In genomic region chr11:43810929-43811596, GRCh38 we compare ENCODE assay signal across 12 cellular contexts.
DNase-seq lines count a peak whose midpoint lies in the region; ATAC-seq and TF ChIP-seq lines count a peak whose summit lies in the region.
"Had no signal": no experiment of that assay in that cellular context is flagged by ENCODE, and none has a peak within 500 bp of the region (broad histone marks: within the 10 kb centered on the region; RNA-seq: fewer than 3 reads in every experiment).

No MANE protein-coding gene starts in this region.

- H3K4me1 ChIP-seq in GM23338 (ENCODE audit: insufficient read depth) (no peaks in the 10 kb centered on the region), adipocyte (ENCODE audit: control insufficient read depth, insufficient read depth, low read length) (no peaks in the 10 kb centered on the region)

- H3K79me2 ChIP-seq in GM23338 (replicated peaks; ENCODE audit: insufficient read depth): peaks cover 26% of the 10 kb centered on the region

- H3K4me2 ChIP-seq in GM23338: no peak overlapping the region

- H3K4me3 Mint-ChIP-seq in GM23338: no peak overlapping the region
- no peak overlapping the region for H3K4me3 Mint-ChIP-seq in stimulated activated naive B cell treated with anti-CD40 and anti-IgM and Interleukin-4, amounts not matched to agents 10 μg/mL and 1 μg/mL and 100 μg/mL, for 72 hours
- H3K4me3 Mint-ChIP-seq: activated CD4-positive, alpha-beta T cell treated with anti-CD3 and anti-CD28 coated beads, Interleukin-2, amount 10 ng/mL, durations not matched to agents 24 days and 14 days; activated T-helper 17 cell treated with anti-CD3 and anti-CD28 coated beads, Interleukin-2, amount 50 U/mL, for 72 hours had no signal

- H3K4me3 ChIP-seq in GM23338 (no peak overlapping the region), adipocyte (ENCODE audit: low read length) (no peak overlapping the region), fibroblast of the aortic adventitia (ENCODE audit: low read depth, low read length) (no peak overlapping the region)
- H3K4me3 ChIP-seq: GM12878 had no signal

- H3K27me3 Mint-ChIP-seq in GM23338 (ENCODE audit: insufficient read depth, low read depth, poor library complexity): no peaks in the 10 kb centered on the region
- no peaks in the 10 kb centered on the region for H3K27me3 Mint-ChIP-seq in stimulated activated naive B cell treated with anti-CD40 and anti-IgM and Interleukin-4, amounts not matched to agents 10 μg/mL and 1 μg/mL and 100 μg/mL, for 72 hours
- H3K27me3 Mint-ChIP-seq: activated CD4-positive, alpha-beta T cell treated with anti-CD3 and anti-CD28 coated beads, Interleukin-2, amount 10 ng/mL, durations not matched to agents 24 days and 14 days; activated T-helper 17 cell treated with anti-CD3 and anti-CD28 coated beads, Interleukin-2, amount 50 U/mL, for 72 hours had no signal

- peak; percentile 17 for DNase-seq in GM23338 (ENCODE audit: low spot score)
- DNase-seq in adipocyte (ENCODE audit: low read depth): peak; percentile 25
- DNase-seq in fibroblast of the aortic adventitia (ENCODE audit: low read depth): peak; percentile 47
- DNase-seq in putamen (ENCODE audit: low spot score): peak; percentile 55
- DNase-seq in 8988T: no peak
- no peak for DNase-seq in stimulated activated naive B cell treated with anti-CD40 and anti-IgM and Interleukin-4, amounts not matched to agents 10 μg/mL and 1 μg/mL and 100 μg/mL, for 72 hours
- no peak for DNase-seq in NCI-H2107 (lab: John Stamatoyannopoulos, UW)
- DNase-seq: activated CD4-positive, alpha-beta T cell treated with anti-CD3 and anti-CD28 coated beads, Interleukin-2, amount 10 ng/mL, durations not matched to agents 24 days and 14 days; mammary epithelial cell; NCI-H1930 had no signal

- H3K27ac ChIP-seq in GM23338 (ENCODE audit: low read depth): no peak overlapping the region

- no peaks in the 10 kb centered on the region for H3F3A ChIP-seq in GM23338 (replicated peaks; ENCODE audit: low read depth)

- no peak for ATAC-seq in GM23338
- no peak for ATAC-seq in stimulated activated naive B cell treated with anti-CD40 and anti-IgM and Interleukin-4, amounts not matched to agents 10 μg/mL and 1 μg/mL and 100 μg/mL, for 72 hours (replicated peaks)
- ATAC-seq: activated T-helper 17 cell treated with anti-CD3 and anti-CD28 coated beads, Interleukin-2, amount 50 U/mL, for 72 hours; GM12878 had no signal

- no peak overlapping the region for H3K9ac ChIP-seq in adipocyte (ENCODE audit: low read length)

- no peaks in the 10 kb centered on the region; the same call in 2 of the 3 replicates for H3K4me1 Mint-ChIP-seq in GM23338
- no peaks in the 10 kb centered on the region for H3K4me1 Mint-ChIP-seq in stimulated activated naive B cell treated with anti-CD40 and anti-IgM and Interleukin-4, amounts not matched to agents 10 μg/mL and 1 μg/mL and 100 μg/mL, for 72 hours
- H3K4me1 Mint-ChIP-seq: activated CD4-positive, alpha-beta T cell treated with anti-CD3 and anti-CD28 coated beads, Interleukin-2, amount 10 ng/mL, durations not matched to agents 24 days and 14 days; activated T-helper 17 cell treated with anti-CD3 and anti-CD28 coated beads, Interleukin-2, amount 50 U/mL, for 72 hours had no signal

- H3K36me3 Mint-ChIP-seq in GM23338 (ENCODE audit: low read depth): peaks cover 10% of the 10 kb centered on the region
- peaks cover 24 to 40% of the 10 kb centered on the region in 2 donors for H3K36me3 Mint-ChIP-seq in stimulated activated naive B cell treated with anti-CD40 and anti-IgM and Interleukin-4, amounts not matched to agents 10 μg/mL and 1 μg/mL and 100 μg/mL, for 72 hours

- no peaks in the 10 kb centered on the region for H3K9me2 ChIP-seq in GM23338 (ENCODE audit: insufficient read depth)

- peaks cover 2% of the 10 kb centered on the region; the same call in 2 of the 3 replicates for H3K9me3 Mint-ChIP-seq in GM23338
- H3K9me3 Mint-ChIP-seq in stimulated activated naive B cell treated with anti-CD40 and anti-IgM and Interleukin-4, amounts not matched to agents 10 μg/mL and 1 μg/mL and 100 μg/mL, for 72 hours: no peaks in the 10 kb centered on the region
- H3K9me3 Mint-ChIP-seq: activated CD4-positive, alpha-beta T cell treated with anti-CD3 and anti-CD28 coated beads, Interleukin-2, amount 10 ng/mL, durations not matched to agents 24 days and 14 days; activated T-helper 17 cell treated with anti-CD3 and anti-CD28 coated beads, Interleukin-2, amount 50 U/mL, for 72 hours had no signal

- H3K27ac Mint-ChIP-seq in GM23338: no peak overlapping the region
- no peak overlapping the region for H3K27ac Mint-ChIP-seq in stimulated activated naive B cell treated with anti-CD40 and anti-IgM and Interleukin-4, amounts not matched to agents 10 μg/mL and 1 μg/mL and 100 μg/mL, for 72 hours
- H3K27ac Mint-ChIP-seq: activated CD4-positive, alpha-beta T cell treated with anti-CD3 and anti-CD28 coated beads, Interleukin-2, amount 10 ng/mL, durations not matched to agents 24 days and 14 days; activated T-helper 17 cell treated with anti-CD3 and anti-CD28 coated beads, Interleukin-2, amount 50 U/mL, for 72 hours had no signal

- H3K9me3 ChIP-seq in adipocyte (ENCODE audit: control insufficient read depth, low read length): no peaks in the 10 kb centered on the region

- H3K27me3 ChIP-seq in GM23338 (ENCODE audit: insufficient read depth) (no peaks in the 10 kb centered on the region), adipocyte (replicated peaks; ENCODE audit: control insufficient read depth, insufficient read depth, low read length) (no peaks in the 10 kb centered on the region)

- no peak overlapping the region for H2AFZ ChIP-seq in GM23338

- peak; percentile 35 to 49; a peak in 3 of 4 replicates for TF ChIP-seq CTCF in GM23338 (conservative IDR thresholded peaks at IDR 0.05; ENCODE audit: low read depth in 2 of 2)
- TF ChIP-seq CTCF in fibroblast of the aortic adventitia (IDR thresholded peaks at IDR 0.05; ENCODE audit: insufficient read depth, low read length): peak; percentile 64

- H3K36me3 ChIP-seq in GM23338 (ENCODE audit: insufficient read depth): peaks cover 3% of the 10 kb centered on the region; the same call in 1 of the 2 replicates
- H3K36me3 ChIP-seq in adipocyte (ENCODE audit: control insufficient read depth, insufficient read depth, low read length, severe bottlenecking): peaks cover 53% of the 10 kb centered on the region

- peaks cover 3% of the 10 kb centered on the region; the same call in 1 of the 2 replicates for H4K20me1 ChIP-seq in GM23338 (replicated peaks; ENCODE audit: insufficient read depth)

TF ChIP-seq in GM23338, 12 proteins besides CTCF, POLR2A, EP300 and RAD21 (continues in another document):
- no peak for TF ChIP-seq JUNB (IDR thresholded peaks at IDR 0.05; ENCODE audit: unreplicated experiment)
- TF ChIP-seq ZNF462 (CRISPR knock-in tag; IDR thresholded peaks at IDR 0.05): no peak

Comparison
In these comparisons a context has a peak if more than half of its experiments do, and no peak if none do; other contexts are left out.
1. DNase-seq: peak in GM23338 (single experiment), adipocyte (single experiment), fibroblast of the aortic adventitia (single experiment) and putamen (single experiment); none in 8988T (single experiment), stimulated activated naive B cell treated with anti-CD40 and anti-IgM and Interleukin-4, amounts not matched to agents 10 μg/mL and 1 μg/mL and 100 μg/mL, for 72 hours (single experiment) and NCI-H2107 (single experiment).